10 cellular contexts compared by ENCODE assay signal in genomic region chr15:62896380-62896866, GRCh38.
A peak's percentile ranks its signal among the peaks of the same experiment; 100 is the strongest.
DNase-seq lines count a peak whose midpoint lies in the region; ATAC-seq and TF ChIP-seq lines count a peak whose summit lies in the region.
"Had no signal": no experiment of that assay in that cellular context is flagged by ENCODE, and none has a peak within 500 bp of the region (broad histone marks: within the 10 kb centered on the region; RNA-seq: fewer than 3 reads in every experiment).

No MANE protein-coding gene starts in this region.

- H3K4me1 ChIP-seq in mammary epithelial cell (ENCODE audit: insufficient read depth, low read length) (peaks cover 72% of the 10 kb centered on the region), mesenchymal stem cell (ENCODE audit: control insufficient read depth, insufficient read depth, low read depth, low read length) (peaks cover 19% of the 10 kb centered on the region), urinary bladder (ENCODE audit: insufficient read depth) (no peaks in the 10 kb centered on the region), OCI-LY7 (ENCODE audit: insufficient read depth, low read length, poor library complexity, severe bottlenecking) (no peaks in the 10 kb centered on the region)

- intact Hi-C loops in mammary epithelial cell (cut with micrococcal nuclease) (loop anchor here (1.0 to 2.0 kb wide), 6 partner anchors 32 to 154 kb away; partner anchors contain the start of gene TPM1), OCI-LY7 (cut with micrococcal nuclease; ENCODE audit: unreplicated experiment) (no loop called here)

- no peak for TF ChIP-seq CTCF in mammary epithelial cell (conservative IDR thresholded peaks at IDR 0.05 in 1 of 2, IDR thresholded peaks at IDR 0.05 in 1 of 2; ENCODE audit: extremely low read depth in 1 of 2, insufficient read depth in 1 of 2, low read depth in 1 of 2, low read length in 2 of 2)
- no peak for TF ChIP-seq CTCF in OCI-LY7 (conservative IDR thresholded peaks at IDR 0.05; ENCODE audit: low read length)

- H2AFZ ChIP-seq in mammary epithelial cell (ENCODE audit: low read depth, low read length) (peak overlapping the region; percentile 58), mesenchymal stem cell (ENCODE audit: low read depth, low read length) (peak overlapping the region; percentile 46), OCI-LY7 (ENCODE audit: low read length) (no peak overlapping the region)

- H2BK12ac ChIP-seq in mesenchymal stem cell (ENCODE audit: low read length in 2 of 2) = peak overlapping the region; percentile 60 to 99

- peak overlapping the region; percentile 38 for H2BK15ac ChIP-seq in mesenchymal stem cell (ENCODE audit: low read depth, poor library complexity, severe bottlenecking)

- H3K9ac ChIP-seq in mammary epithelial cell (ENCODE audit: insufficient read depth, low read length) (peak overlapping the region; percentile 92), mesenchymal stem cell (ENCODE audit: low read length) (peak overlapping the region; percentile 76)

- H3K27ac ChIP-seq in mammary epithelial cell (ENCODE audit: insufficient read depth, low read depth, low read length) (peak overlapping the region; percentile 100), mesenchymal stem cell (ENCODE audit: low read length, poor library complexity, severe bottlenecking) (peak overlapping the region; percentile 99), urinary bladder (ENCODE audit: low read depth) (peak overlapping the region; percentile 82), OCI-LY7 (ENCODE audit: low read depth, low read length, poor library complexity, severe bottlenecking) (no peak overlapping the region)
- H3K27ac ChIP-seq: 22Rv1 had no signal

- no peaks in the 10 kb centered on the region for H3K9me3 ChIP-seq in mammary epithelial cell (replicated peaks; ENCODE audit: insufficient read depth, low read length)
- H3K9me3 ChIP-seq in mesenchymal stem cell (ENCODE audit: control insufficient read depth, low read length) = no peaks in the 10 kb centered on the region
- H3K9me3 ChIP-seq in OCI-LY7 (ENCODE audit: low read length) = no peaks in the 10 kb centered on the region

- WGBS in mammary epithelial cell (ENCODE audit: low coverage, missing lambda C conversion rate) = 17% methylated on average over 3 of the region's 3 CpGs
- 37% methylated on average over 2 of the region's 3 CpGs for WGBS in mesenchymal stem cell
- 85% methylated on average over 3 of the region's 3 CpGs for WGBS in urinary bladder

- in situ Hi-C loops in mammary epithelial cell (cut with MboI; ENCODE audit: low sequenced_read_pairs in 2 of 2) = no loop called here

- BruUV-seq in mammary epithelial cell (replicated peaks; lab: Mats Ljungman, UMichigan) (TSS peak; percentile 97), OCI-LY7 (replicated peaks; lab: Mats Ljungman, UMichigan) (no TSS peak)

- H3K79me1 ChIP-seq in mesenchymal stem cell (replicated peaks; ENCODE audit: low read length, poor library complexity, severe bottlenecking) = peaks cover 2% of the 10 kb centered on the region

- peak overlapping the region; percentile 92 for H4K8ac ChIP-seq in mesenchymal stem cell (ENCODE audit: low read length)

- H3K79me2 ChIP-seq in mammary epithelial cell (ENCODE audit: insufficient read depth, low read length) = no peaks in the 10 kb centered on the region
- no peaks in the 10 kb centered on the region for H3K79me2 ChIP-seq in OCI-LY7 (ENCODE audit: insufficient read depth, low read depth, low read length)

- H2BK120ac ChIP-seq in mesenchymal stem cell (ENCODE audit: low read depth, low read length) = peak overlapping the region; percentile 83

- dilution Hi-C loops in mammary epithelial cell (cut with HindIII; ENCODE audit: low sequenced_read_pairs) = loop anchor here (5.0 kb wide), 2 partner anchors 71 to 141 kb away; no protein-coding TSS in a partner anchor

- H3K36me3 ChIP-seq in mammary epithelial cell (ENCODE audit: insufficient read depth, low read length) = no peaks in the 10 kb centered on the region
- no peaks in the 10 kb centered on the region for H3K36me3 ChIP-seq in mesenchymal stem cell (ENCODE audit: control insufficient read depth in 1 of 2, insufficient read depth in 2 of 2, low read depth in 1 of 2, low read length in 2 of 2)
- no peaks in the 10 kb centered on the region for H3K36me3 ChIP-seq in urinary bladder (ENCODE audit: insufficient read depth)
- H3K36me3 ChIP-seq in OCI-LY7 (ENCODE audit: insufficient read depth, low read length) = no peaks in the 10 kb centered on the region

- peak overlapping the region in 1 of 2 experiments; percentile 95 for H3K23ac ChIP-seq in mesenchymal stem cell (ENCODE audit: low read length in 2 of 2)

- H4K91ac ChIP-seq in mesenchymal stem cell (ENCODE audit: low read length) = peak overlapping the region; percentile 96

- CTCF ChIA-PET in mammary epithelial cell (lab: Charles Lee; ENCODE audit: low non-redundant PET) (no interaction called here), HEK293T (lab: Yijun Ruan, JAX) (interaction anchor here (0.6 kb wide), 1 partner anchor 475 kb away, joined by 4 read pairs; no protein-coding TSS in a partner anchor), OCI-LY7 (lab: Charles Lee; ENCODE audit: unreplicated experiment) (no interaction called here)

- H2AK5ac ChIP-seq in mesenchymal stem cell (ENCODE audit: low read length, severe bottlenecking) = peak overlapping the region; percentile 98

- peak overlapping the region; percentile 87 to 99 for H3K18ac ChIP-seq in mesenchymal stem cell (ENCODE audit: low read depth in 1 of 2, low read length in 2 of 2)

- H3K4me2 ChIP-seq in mammary epithelial cell (ENCODE audit: insufficient read depth, low read depth, low read length) (peak overlapping the region; percentile 90), mesenchymal stem cell (ENCODE audit: low read length, poor library complexity, severe bottlenecking) (no peak overlapping the region), OCI-LY7 (ENCODE audit: low read length) (no peak overlapping the region)

- H4K20me1 ChIP-seq in mammary epithelial cell (ENCODE audit: insufficient read depth, low read length) (no peaks in the 10 kb centered on the region), OCI-LY7 (ENCODE audit: insufficient read depth, low read length) (no peaks in the 10 kb centered on the region)

- peak overlapping the region; percentile 100 for H2BK5ac ChIP-seq in mesenchymal stem cell (ENCODE audit: low read depth, low read length, poor library complexity, severe bottlenecking)

- H3K4me3 ChIP-seq in mammary epithelial cell (replicated peaks in 1 of 3; ENCODE audit: insufficient read depth in 1 of 3, low read depth in 2 of 3, low read length in 3 of 3) = peak overlapping the region in 1 of 3 experiments; percentile 37
- H3K4me3 ChIP-seq in mesenchymal stem cell (ENCODE audit: insufficient read depth in 1 of 2, low read depth in 1 of 2, low read length in 2 of 2) = no peak overlapping the region
- H3K4me3 ChIP-seq in urinary bladder (ENCODE audit: low read depth, low read length) = no peak overlapping the region
- H3K4me3 ChIP-seq in OCI-LY7 (ENCODE audit: low read depth, low read length, poor library complexity, severe bottlenecking) = no peak overlapping the region

- POLR2A ChIA-PET in HEK293T (lab: Yijun Ruan, JAX) (no interaction called here), OCI-LY7 (lab: Charles Lee) (no interaction called here)

- H3K4ac ChIP-seq in mesenchymal stem cell (ENCODE audit: low read depth in 1 of 2, low read length in 2 of 2) = peak overlapping the region; percentile 89 to 100

- H3K14ac ChIP-seq in mesenchymal stem cell (ENCODE audit: low read length in 2 of 2) = peak overlapping the region in 1 of 2 experiments; percentile 82

- H3K27me3 ChIP-seq in mammary epithelial cell (ENCODE audit: insufficient read depth, low read length) (no peaks in the 10 kb centered on the region), mesenchymal stem cell (ENCODE audit: control insufficient read depth in 1 of 2, insufficient read depth in 1 of 2, low read length in 2 of 2) (no peaks in the 10 kb centered on the region)

- ATAC-seq in HG03521 (IDR thresholded peaks at IDR 0.05; ENCODE audit: unreplicated experiment) = no peak
- ATAC-seq: stimulated activated naive CD8-positive, alpha-beta T cell treated with anti-CD3 and anti-CD28 coated beads, Interleukin-15, amount 100 ng/mL, for 72 hours had no signal

- H3K9me2 ChIP-seq in OCI-LY7 (ENCODE audit: insufficient read depth, low read length) = no peaks in the 10 kb centered on the region

- DNase-seq in SIG-M5 treated with dmso at 0.1 percent for 504 hours (lab: John Stamatoyannopoulos, UW; ENCODE audit: unreplicated experiment) = peak; percentile 41
- DNase-seq in SIG-M5 (lab: John Stamatoyannopoulos, UW) = no peak
- DNase-seq in mammary epithelial cell = peak; percentile 86
- DNase-seq in mesenchymal stem cell = no peak
- DNase-seq in HEK293T (ENCODE audit: extremely low spot score) = no peak
- no peak for DNase-seq in OCI-LY7 (ENCODE audit: low spot score)
- DNase-seq: stimulated activated naive CD8-positive, alpha-beta T cell treated with anti-CD3 and anti-CD28 coated beads, Interleukin-15, amount 100 ng/mL, for 72 hours had no signal

TF ChIP-seq in HEK293T, 16 proteins besides CTCF, POLR2A, EP300 and RAD21:
- TF ChIP-seq ZNF384 (IDR thresholded peaks at IDR 0.05) (no peak), CTBP1 (IDR thresholded peaks at IDR 0.05; ENCODE audit: borderline replicate concordance) (no peak), FOXM1 (IDR thresholded peaks at IDR 0.05; ENCODE audit: borderline replicate concordance) (no peak), HDGF (IDR thresholded peaks at IDR 0.05; ENCODE audit: borderline replicate concordance) (no peak), SUZ12 (IDR thresholded peaks at IDR 0.05) (no peak), BHLHE40 (IDR thresholded peaks at IDR 0.05; ENCODE audit: borderline replicate concordance) (no peak), FOXA1 (IDR thresholded peaks at IDR 0.05) (no peak), ARNT (IDR thresholded peaks at IDR 0.05) (no peak), TARDBP (IDR thresholded peaks at IDR 0.05) (no peak)

Comparison
In these comparisons a context has a peak if more than half of its experiments do, and no peak if none do; other contexts are left out.
1. DNase-seq: peak in SIG-M5 treated with dmso at 0.1 percent for 504 hours (single experiment) and mammary epithelial cell (single experiment); none in SIG-M5 (single experiment), mesenchymal stem cell (single experiment), HEK293T (single experiment) and OCI-LY7 (single experiment).